Comparison of ENCODE assay signal across 24 cellular contexts in genomic region chr12:62998454-62998853, GRCh38.
"Had no signal": no experiment of that assay in that cellular context is flagged by ENCODE, and none has a peak within 500 bp of the region (broad histone marks: within the 10 kb centered on the region; RNA-seq: fewer than 3 reads in every experiment).

No MANE protein-coding gene starts in this region.

- H3K4me1 ChIP-seq: heart right ventricle, left ventricle myocardium inferior, parathyroid adenoma, psoas muscle, right atrium auricular region, right lobe of liver, stomach, testis, thyroid gland, transverse colon, upper lobe of left lung, vagina had no signal

- H3K4me3 Mint-ChIP-seq: naive B cell; natural killer cell; stimulated activated naive B cell treated with anti-CD40 and anti-IgM and Interleukin-4, amounts not matched to agents 10 μg/mL and 1 μg/mL and 100 μg/mL, for 72 hours had no signal

- H3K9me3 ChIP-seq: left ventricle myocardium inferior, psoas muscle, right atrium auricular region, right lobe of liver, stomach, testis, thyroid gland, transverse colon, upper lobe of left lung, vagina had no signal

- H3K4me1 Mint-ChIP-seq: naive B cell; natural killer cell; stimulated activated naive B cell treated with anti-CD40 and anti-IgM and Interleukin-4, amounts not matched to agents 10 μg/mL and 1 μg/mL and 100 μg/mL, for 72 hours had no signal

- H3K36me3 Mint-ChIP-seq: naive B cell; natural killer cell; stimulated activated naive B cell treated with anti-CD40 and anti-IgM and Interleukin-4, amounts not matched to agents 10 μg/mL and 1 μg/mL and 100 μg/mL, for 72 hours had no signal

- H3K36me3 ChIP-seq: heart right ventricle, left ventricle myocardium inferior, right atrium auricular region, right lobe of liver, stomach, thyroid gland, transverse colon, upper lobe of left lung, vagina had no signal

- ATAC-seq: heart right ventricle; left colon; natural killer cell; psoas muscle; right lobe of liver; stimulated activated naive B cell treated with anti-CD40 and anti-IgM and Interleukin-4, amounts not matched to agents 10 μg/mL and 1 μg/mL and 100 μg/mL, for 72 hours; stimulated activated naive CD8-positive, alpha-beta T cell treated with anti-CD3 and anti-CD28 coated beads, Interleukin-15, Interleukin-2, amounts not matched to agents 100 U/mL and 50 U/mL, for 24 hours had no signal

- H3K27me3 ChIP-seq: heart right ventricle, hepatocyte, right atrium auricular region, right lobe of liver, stomach, testis, thyroid gland, transverse colon, upper lobe of left lung, vagina had no signal

- H3K27ac ChIP-seq: heart right ventricle, hepatocyte, left ventricle myocardium inferior, parathyroid adenoma, psoas muscle, right atrium auricular region, right lobe of liver, stomach, testis, thyroid gland, transverse colon, upper lobe of left lung, vagina had no signal

- H3K27ac Mint-ChIP-seq: natural killer cell; stimulated activated naive B cell treated with anti-CD40 and anti-IgM and Interleukin-4, amounts not matched to agents 10 μg/mL and 1 μg/mL and 100 μg/mL, for 72 hours had no signal

- DNase-seq: heart right ventricle; kidney; left colon; left ventricle myocardium inferior; naive B cell; natural killer cell; nucleus accumbens; psoas muscle; right lobe of liver; stimulated activated CD4-positive, alpha-beta T cell treated with anti-CD3 and anti-CD28 coated beads, Interleukin-1b, Interleukin-23, amount 100 ng/mL, for 48 hours; stimulated activated CD4-positive, alpha-beta T cell treated with anti-CD3 and anti-CD28 coated beads, Interleukin-2, amount 100 ng/mL, for 48 hours; stimulated activated naive B cell treated with anti-CD40 and anti-IgM and Interleukin-4, amounts not matched to agents 10 μg/mL and 1 μg/mL and 100 μg/mL, for 72 hours; stimulated activated naive CD8-positive, alpha-beta T cell treated with anti-CD3 and anti-CD28 coated beads, Interleukin-15, Interleukin-2, amounts not matched to agents 100 U/mL and 50 U/mL, for 24 hours; stomach; testis; thyroid gland; transverse colon; upper lobe of left lung had no signal

- H3K4me3 ChIP-seq: heart right ventricle, hepatocyte, left ventricle myocardium inferior, lung, psoas muscle, right atrium auricular region, right lobe of liver, smooth muscle cell, stomach, testis, thyroid gland, transverse colon, upper lobe of left lung, vagina had no signal
